In genomic region chr1:109243860-109244552, GRCh38 we compare ENCODE assay signal across 22 cellular contexts. TPM values are rescaled to one million over a fixed set of nuclear protein-coding genes. Genes with fewer than 3 reads are reported as not detected.
"Had no signal": no experiment of that assay in that cellular context is flagged by ENCODE, and none has a peak within 500 bp of the region (broad histone marks: within the 10 kb centered on the region; RNA-seq: fewer than 3 reads in every experiment).

No MANE protein-coding gene starts in this region.

- H3K27ac ChIP-seq: colonic mucosa, esophagus muscularis mucosa, right atrium auricular region, skin epidermis, tibial nerve, vagina had no signal

- H3K27ac Mint-ChIP-seq: activated B cell treated with CpG ODN at 0.5 μM for 24 hours; activated CD8-positive, alpha-beta T cell treated with anti-CD3 and anti-CD28 coated beads for 36 hours; memory B cell; stimulated activated naive B cell treated with anti-CD40 and anti-IgM and Interleukin-4, amounts not matched to agents 10 μg/mL and 1 μg/mL and 100 μg/mL, for 72 hours had no signal

- H3K4me3 ChIP-seq: colonic mucosa, esophagus muscularis mucosa, mucosa of descending colon, right atrium auricular region, skin epidermis, tibial nerve, vagina had no signal

- H3K9me3 Mint-ChIP-seq: activated B cell treated with CpG ODN at 0.5 μM for 24 hours; activated CD8-positive, alpha-beta T cell treated with anti-CD3 and anti-CD28 coated beads for 36 hours; activated T-cell treated with anti-CD3 and anti-CD28 coated beads, Interleukin-2, amount 50 U/mL, for 4 hours; memory B cell; naive thymus-derived CD8-positive, alpha-beta T cell; stimulated activated naive B cell treated with anti-CD40 and anti-IgM and Interleukin-4, amounts not matched to agents 10 μg/mL and 1 μg/mL and 100 μg/mL, for 72 hours had no signal

- H3K36me3 Mint-ChIP-seq: memory B cell had no signal

- DNase-seq: activated B cell treated with CpG ODN at 0.5 μM for 24 hours; activated CD4-positive, alpha-beta T cell treated with anti-CD3 and anti-CD28 coated beads for 48 hours; activated CD8-positive, alpha-beta T cell treated with anti-CD3 and anti-CD28 coated beads for 36 hours; activated effector memory CD4-positive, alpha-beta T cell treated with Interleukin-2 at 50 U/mL for 16 hours; activated naive CD4-positive, alpha-beta T cell treated with anti-CD3 and anti-CD28 coated beads, Interleukin-2, amount 50 U/mL, for 16 hours; activated T-cell treated with anti-CD3 and anti-CD28 coated beads, Interleukin-2, amount 50 U/mL, for 4 hours; central memory CD4-positive, alpha-beta T cell; colonic mucosa; left ventricle myocardium superior; mucosa of descending colon; naive thymus-derived CD8-positive, alpha-beta T cell; nucleus accumbens; stimulated activated CD4-positive, alpha-beta T cell treated with anti-CD3 and anti-CD28 coated beads, Interleukin-15, amount 100 ng/mL, for 24 hours; stimulated activated CD4-positive, alpha-beta T cell treated with anti-CD3 and anti-CD28 coated beads, Interleukin-4, amount 100 ng/mL, for 1 hour; stimulated activated naive B cell treated with anti-CD40 and anti-IgM and Interleukin-4, amounts not matched to agents 10 μg/mL and 1 μg/mL and 100 μg/mL, for 72 hours; substantia nigra had no signal

- H3K4me1 ChIP-seq: colonic mucosa had no signal

- H3K9me3 ChIP-seq: colonic mucosa, esophagus muscularis mucosa, mucosa of descending colon, right atrium auricular region, tibial nerve, vagina had no signal

- H3K4me3 Mint-ChIP-seq: activated B cell treated with CpG ODN at 0.5 μM for 24 hours; activated CD8-positive, alpha-beta T cell treated with anti-CD3 and anti-CD28 coated beads for 36 hours; activated T-cell treated with anti-CD3 and anti-CD28 coated beads, Interleukin-2, amount 50 U/mL, for 4 hours; memory B cell; naive thymus-derived CD8-positive, alpha-beta T cell; stimulated activated naive B cell treated with anti-CD40 and anti-IgM and Interleukin-4, amounts not matched to agents 10 μg/mL and 1 μg/mL and 100 μg/mL, for 72 hours had no signal

- H3K27me3 ChIP-seq: colonic mucosa, esophagus muscularis mucosa, right atrium auricular region, tibial nerve, vagina had no signal

- H3K36me3 ChIP-seq: colonic mucosa, right atrium auricular region, vagina had no signal

- ATAC-seq: activated CD8-positive, alpha-beta T cell treated with anti-CD3 and anti-CD28 coated beads for 36 hours; activated T-cell treated with anti-CD3 and anti-CD28 coated beads, Interleukin-2, amount 50 U/mL, for 4 hours; left ventricle myocardium superior; mucosa of descending colon; naive thymus-derived CD8-positive, alpha-beta T cell had no signal

RNA-seq across cellular contexts. Expression of gene PSRC1, which starts 38.9 kb away (rescaled TPM):
- total RNA-seq: activated B cell treated with CpG ODN at 0.5 μM for 24 hours had no signal
